19 cellular contexts compared by ENCODE assay signal in the genomic region with DNA sequence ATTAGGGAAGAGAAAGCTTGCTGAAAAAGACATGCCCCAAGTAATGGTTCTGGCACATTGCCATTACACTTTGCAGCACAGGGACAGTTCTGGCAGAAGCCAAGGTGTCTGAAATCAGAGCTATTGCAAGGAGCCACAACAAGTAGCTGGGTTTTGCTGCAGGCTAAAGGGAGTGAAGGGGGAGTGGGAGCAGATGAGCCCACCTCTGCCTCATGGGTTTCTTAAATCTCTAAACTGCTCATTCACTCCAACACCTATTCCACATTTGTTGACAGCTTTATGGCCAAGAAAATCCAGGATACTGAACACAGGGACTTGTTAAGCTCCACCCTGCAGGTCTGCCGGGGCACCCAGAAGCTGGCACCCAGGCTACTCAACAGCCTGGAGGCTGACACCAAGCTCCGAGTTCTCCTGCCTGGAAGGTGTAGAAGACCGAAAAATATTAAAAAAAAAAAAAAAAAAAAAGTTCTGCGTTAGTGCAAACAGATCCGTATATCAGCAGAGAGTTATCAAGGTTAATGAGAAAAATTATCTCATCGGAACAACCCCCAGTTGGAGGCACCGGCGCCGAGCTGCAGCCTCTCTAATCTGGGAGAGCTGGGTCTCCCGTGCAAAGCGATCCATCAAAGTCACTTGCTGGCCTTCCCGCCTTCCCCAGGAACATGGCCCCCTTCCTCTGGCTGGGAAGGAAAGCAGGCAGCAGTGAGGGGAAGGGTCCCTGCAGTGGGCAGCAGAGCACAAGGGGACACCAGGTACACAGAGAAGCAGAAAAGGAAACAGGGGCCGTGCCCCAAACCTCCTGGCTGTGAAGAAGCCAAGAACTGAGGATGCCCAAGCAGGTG.
DNase-seq lines count a peak whose midpoint lies in the region; ATAC-seq, FAIRE-seq and TF ChIP-seq lines count a peak whose summit lies in the region.
"Had no signal": no experiment of that assay in that cellular context is flagged by ENCODE, and none has a peak within 500 bp of the region (broad histone marks: within the 10 kb centered on the region; RNA-seq: fewer than 3 reads in every experiment).

No MANE protein-coding gene starts in this region.

- H3K27me3 Mint-ChIP-seq in endothelial cell (ENCODE audit: unreplicated experiment): no peaks in the 10 kb centered on the region

- no peaks in the 10 kb centered on the region for H3K36me3 ChIP-seq in kidney (ENCODE audit: control insufficient read depth in 1 of 2, insufficient read depth in 2 of 2, low read length in 2 of 2)
- H3K36me3 ChIP-seq: neutrophil, sigmoid colon had no signal

- no peak overlapping the region for H3K9ac ChIP-seq in kidney (ENCODE audit: low read length in 2 of 2)

- no peak for TF ChIP-seq CTCF in kidney (IDR thresholded peaks at IDR 0.05; ENCODE audit: borderline replicate concordance, extremely low read depth, insufficient read depth)
- no peak for TF ChIP-seq CTCF in endothelial cell (IDR thresholded peaks at IDR 0.05; ENCODE audit: unreplicated experiment)

- H3K27ac ChIP-seq in kidney (ENCODE audit: low read depth in 2 of 2, low read length in 2 of 2): no peak overlapping the region
- H3K27ac ChIP-seq: neutrophil, sigmoid colon, testis had no signal

- H3K4me3 ChIP-seq in kidney (ENCODE audit: low read length in 2 of 2): no peak overlapping the region
- H3K4me3 ChIP-seq: sigmoid colon, testis had no signal

- no peak overlapping the region for H3K27ac Mint-ChIP-seq in endothelial cell (ENCODE audit: unreplicated experiment)
- H3K27ac Mint-ChIP-seq: T-helper 1 cell treated with Interleukin-12 subunit alpha and Interleukin-12 subunit beta and Interleukin-4 antibody, amounts not matched to agents 30 μg/mL and 1 μg/mL, for 36 hours; WTC11 had no signal

- no peaks in the 10 kb centered on the region for H3K9me3 ChIP-seq in kidney (ENCODE audit: control insufficient read depth in 1 of 2, low read length in 2 of 2)
- H3K9me3 ChIP-seq: neutrophil, sigmoid colon, testis had no signal

- no peak for FAIRE-seq in kidney (lab: Jason Lieb, UNC)
- FAIRE-seq: D721Med, GM18507 had no signal

- no peaks in the 10 kb centered on the region for H3K4me1 Mint-ChIP-seq in endothelial cell (ENCODE audit: unreplicated experiment)
- H3K4me1 Mint-ChIP-seq: WTC11 had no signal

- no peaks in the 10 kb centered on the region for H3K36me3 Mint-ChIP-seq in endothelial cell (ENCODE audit: low read depth, unreplicated experiment)
- H3K36me3 Mint-ChIP-seq: WTC11 had no signal

- DNase-seq in DMS 273 treated with DMSO at 0.1 percent for 48 hours (lab: John Stamatoyannopoulos, UW): peak; percentile 37
- DNase-seq in NCI-H1105 treated with DMSO at 0.1 percent for 48 hours (lab: John Stamatoyannopoulos, UW): peak; percentile 89
- peak; percentile 90 for DNase-seq in NCI-H748 (lab: John Stamatoyannopoulos, UW; ENCODE audit: unreplicated experiment)
- DNase-seq in kidney: peak; percentile 41
- no peak for DNase-seq in pons (ENCODE audit: low spot score)
- no peak for DNase-seq in endothelial cell (ENCODE audit: low spot score)
- DNase-seq in AG08395 (ENCODE audit: low spot score): no peak
- DNase-seq: activated CD8-positive, alpha-beta memory T cell treated with anti-CD3 and anti-CD28 coated beads for 24 hours; AML-193; NCI-H774; RPMI8226; sigmoid colon; testis had no signal

- H3K4me1 ChIP-seq in kidney (ENCODE audit: control insufficient read depth in 1 of 2, insufficient read depth in 1 of 2, low read depth in 1 of 2, low read length in 2 of 2): no peaks in the 10 kb centered on the region
- H3K4me1 ChIP-seq: testis had no signal

- ATAC-seq in GM21360 (IDR thresholded peaks at IDR 0.05; ENCODE audit: unreplicated experiment): no peak
- ATAC-seq: WTC11 had no signal

- H3K4me3 Mint-ChIP-seq in endothelial cell (ENCODE audit: unreplicated experiment): no peak overlapping the region
- H3K4me3 Mint-ChIP-seq: T-helper 1 cell treated with Interleukin-12 subunit alpha and Interleukin-12 subunit beta and Interleukin-4 antibody, amounts not matched to agents 30 μg/mL and 1 μg/mL, for 36 hours; WTC11 had no signal

- intact Hi-C loops in kidney (cut with DNase I): no loop called here

- H3K9me3 Mint-ChIP-seq in endothelial cell (ENCODE audit: unreplicated experiment): no peaks in the 10 kb centered on the region
- H3K9me3 Mint-ChIP-seq: T-helper 1 cell treated with Interleukin-12 subunit alpha and Interleukin-12 subunit beta and Interleukin-4 antibody, amounts not matched to agents 30 μg/mL and 1 μg/mL, for 36 hours; WTC11 had no signal

Comparison
In these comparisons a context has a peak if more than half of its experiments do, and no peak if none do; other contexts are left out.
1. DNase-seq: peak in DMS 273 treated with DMSO at 0.1 percent for 48 hours (single experiment), NCI-H1105 treated with DMSO at 0.1 percent for 48 hours (single experiment), NCI-H748 (single experiment) and kidney (single experiment); none in pons (single experiment), endothelial cell (single experiment) and AG08395 (single experiment).